ENCODE assay signal across 33 cellular contexts in the genomic region with DNA sequence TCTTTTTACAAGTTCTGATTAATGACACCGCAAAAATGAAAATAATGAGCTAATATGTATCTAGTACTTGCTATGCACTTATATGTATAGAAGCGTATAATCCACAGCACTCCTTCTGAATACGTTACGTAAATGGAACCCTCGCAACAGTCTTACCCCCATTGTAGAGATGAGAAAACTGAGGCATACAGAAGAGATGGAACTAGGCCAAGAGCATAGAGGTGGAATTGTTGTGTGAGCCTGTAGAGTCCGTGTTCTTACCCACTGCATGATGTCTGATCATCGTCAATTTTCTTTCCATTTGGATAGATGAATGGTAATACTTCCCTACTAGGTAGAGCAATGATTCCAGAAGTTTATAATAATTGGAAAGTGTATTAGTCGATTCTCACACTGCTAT.
DNase-seq lines count a peak whose midpoint lies in the region; ATAC-seq, FAIRE-seq and TF ChIP-seq lines count a peak whose summit lies in the region.
"Had no signal": no experiment of that assay in that cellular context is flagged by ENCODE, and none has a peak within 500 bp of the region (broad histone marks: within the 10 kb centered on the region; RNA-seq: fewer than 3 reads in every experiment).

No MANE protein-coding gene starts in this region.

- H4K20me1 ChIP-seq in HepG2 (ENCODE audit: insufficient read depth, low read length) (no peaks in the 10 kb centered on the region), K562 (replicated peaks; ENCODE audit: control insufficient read depth, insufficient read depth, low read length) (no peaks in the 10 kb centered on the region), H1 (replicated peaks in 1 of 2; ENCODE audit: control insufficient read depth in 1 of 2, insufficient read depth in 2 of 2, low read length in 2 of 2) (no peaks in the 10 kb centered on the region)
- H4K20me1 ChIP-seq: BLaER1; BLaER1 treated with 17β-estradiol and CSF1 and Interleukin-3, amounts not matched to agents 10 nM and 100 nM had no signal

- H3K9me3 ChIP-seq in HepG2 (ENCODE audit: low read length) (no peaks in the 10 kb centered on the region), right lobe of liver (no peaks in the 10 kb centered on the region), K562 (replicated peaks; ENCODE audit: control insufficient read depth, insufficient read depth, low read depth, low read length) (no peaks in the 10 kb centered on the region), H1 (ENCODE audit: insufficient read depth in 2 of 2, low read depth in 1 of 2, low read length in 1 of 2) (no peaks in the 10 kb centered on the region), transverse colon (no peaks in the 10 kb centered on the region)
- H3K9me3 ChIP-seq: A549; BE2C; BLaER1; BLaER1 treated with 17β-estradiol and CSF1 and Interleukin-3, amounts not matched to agents 10 nM and 100 nM; Caco-2 had no signal

- H3K4ac ChIP-seq in H1 (replicated peaks; ENCODE audit: insufficient read length, low read depth, low read length) = no peak overlapping the region

- no peak overlapping the region for H3K14ac ChIP-seq in H1 (ENCODE audit: insufficient read length)

- no peaks in the 10 kb centered on the region for H3K23me2 ChIP-seq in H1 (ENCODE audit: low read depth, low read length)

- FAIRE-seq in HepG2 (lab: Jason Lieb, UNC) (no peak), K562 (lab: Jason Lieb, UNC) (no peak), H1 (lab: Jason Lieb, UNC) (no peak)
- FAIRE-seq: A204.1, A549, D721Med had no signal

- H2BK12ac ChIP-seq in H1 (ENCODE audit: low read depth, low read length) = no peak overlapping the region

- H3K79me2 ChIP-seq in HepG2 (ENCODE audit: insufficient read depth, low read length) = no peaks in the 10 kb centered on the region
- no peaks in the 10 kb centered on the region for H3K79me2 ChIP-seq in K562 (ENCODE audit: control insufficient read depth, insufficient read depth, low read length)
- no peaks in the 10 kb centered on the region for H3K79me2 ChIP-seq in H1 (ENCODE audit: control insufficient read depth in 1 of 2, insufficient read depth in 2 of 2, low read length in 2 of 2)

- no peaks in the 10 kb centered on the region for H3K9me1 ChIP-seq in K562 (ENCODE audit: control insufficient read depth, insufficient read depth, low read length)

- no peak overlapping the region for H4K5ac ChIP-seq in H1 (ENCODE audit: insufficient read length, low read depth, low read length)

- no peak overlapping the region for H2BK15ac ChIP-seq in H1 (ENCODE audit: low read length)

- H4K91ac ChIP-seq in H1 (replicated peaks; ENCODE audit: insufficient read length, low read length) = no peak overlapping the region

- no peak overlapping the region for H3K4me2 ChIP-seq in HepG2 (ENCODE audit: low read depth, low read length)
- H3K4me2 ChIP-seq in K562 (ENCODE audit: insufficient read depth, low read length) = no peak overlapping the region
- no peak overlapping the region for H3K4me2 ChIP-seq in H1 (ENCODE audit: insufficient read depth in 1 of 2, low read depth in 2 of 2, low read length in 2 of 2)
- H3K4me2 ChIP-seq: A549; BLaER1; BLaER1 treated with 17β-estradiol and CSF1 and Interleukin-3, amounts not matched to agents 10 nM and 100 nM had no signal

- H4K8ac ChIP-seq in H1 (ENCODE audit: extremely low read depth, insufficient read depth, low read length) = no peak overlapping the region

- no peak for TF ChIP-seq POLR2A in HepG2 (IDR thresholded peaks at IDR 0.05; ENCODE audit: insufficient read depth in 1 of 2, low read depth in 2 of 2, low read length in 2 of 2)
- no peak for TF ChIP-seq POLR2A in right lobe of liver (IDR thresholded peaks at IDR 0.05)
- TF ChIP-seq POLR2A in K562 (conservative IDR thresholded peaks at IDR 0.05) = no peak
- no peak for TF ChIP-seq POLR2A in H1 (IDR thresholded peaks at IDR 0.05; ENCODE audit: control extremely low read depth in 1 of 2, low read depth in 2 of 2, low read length in 2 of 2)
- TF ChIP-seq POLR2A in transverse colon (IDR thresholded peaks at IDR 0.05) = no peak

- TF ChIP-seq CTCF in HepG2 (CRISPR knock-in tag; IDR thresholded peaks at IDR 0.05) (no peak), right lobe of liver (IDR thresholded peaks at IDR 0.05) (no peak), K562 (IDR thresholded peaks at IDR 0.05 in 2 of 3, conservative IDR thresholded peaks at IDR 0.05 in 1 of 3; ENCODE audit: insufficient read depth in 2 of 3, low read depth in 1 of 3, low read length in 3 of 3) (no peak), H1 (IDR thresholded peaks at IDR 0.05; ENCODE audit: control extremely low read depth in 1 of 3, insufficient read depth in 1 of 3, low read depth in 1 of 3, low read length in 3 of 3) (no peak), transverse colon (IDR thresholded peaks at IDR 0.05) (no peak)

- no peak overlapping the region for H2AFZ ChIP-seq in HepG2 (ENCODE audit: low read length)
- no peak overlapping the region for H2AFZ ChIP-seq in K562 (ENCODE audit: low read depth, low read length)
- H2AFZ ChIP-seq in H1 (ENCODE audit: low read length) = no peak overlapping the region

- H3K9ac ChIP-seq in HepG2 (ENCODE audit: insufficient read depth, low read depth, low read length) = no peak overlapping the region
- H3K9ac ChIP-seq in K562 (ENCODE audit: insufficient read depth in 1 of 2, low read depth in 2 of 2, low read length in 2 of 2) = no peak overlapping the region
- H3K9ac ChIP-seq in H1 (replicated peaks in 1 of 4; ENCODE audit: extremely low read depth in 1 of 4, low read depth in 3 of 4, low read length in 3 of 4) = no peak overlapping the region
- H3K9ac ChIP-seq: BLaER1; BLaER1 treated with 17β-estradiol and CSF1 and Interleukin-3, amounts not matched to agents 10 nM and 100 nM had no signal

- no peaks in the 10 kb centered on the region for H3K79me1 ChIP-seq in H1 (ENCODE audit: low read depth, low read length)

- CTCF ChIA-PET in HepG2 (lab: Yijun Ruan, JAX; ENCODE audit: low intra/inter-chr PET ratio, low total read pairs) = no interaction called here
- CTCF ChIA-PET in K562 (lab: Yijun Ruan, JAX; ENCODE audit: low intra/inter-chr PET ratio) = no interaction called here
- CTCF ChIA-PET in H1 (lab: Charles Lee; ENCODE audit: partially characterized antibody) = no interaction called here

- DNase-seq in HepG2 (ENCODE audit: low spot score) (no peak), right lobe of liver (no peak), K562 (ENCODE audit: extremely low read depth in 1 of 4, low spot score in 3 of 4) (no peak), H1 (ENCODE audit: low read depth in 1 of 2, low spot score in 2 of 2) (no peak), NCI-H128 (lab: John Stamatoyannopoulos, UW; ENCODE audit: unreplicated experiment) (no peak), transverse colon (no peak)
- DNase-seq: 8988T; ACHN; AML-193; BE2C; C1 segment of cervical spinal cord; Caco-2; Calu3; CD4-positive, alpha-beta memory T cell; CD4-positive, alpha-beta T cell; CD4-positive, CD25-positive, alpha-beta regulatory T cell; CD8-positive, alpha-beta memory T cell; CD8-positive, alpha-beta T cell; COR-L47; DMS 273 treated with DMSO at 0.1 percent for 48 hours; DMS153; DMS53; DMS79; DMS79 treated with DMSO at 0.1 percent for 48 hours; DND-41; EL had no signal

- H2BK20ac ChIP-seq in H1 (ENCODE audit: low read length) = no peak overlapping the region

- H3K27ac ChIP-seq in HepG2 (ENCODE audit: extremely low read length, insufficient read depth, low read length) = no peak overlapping the region
- no peak overlapping the region for H3K27ac ChIP-seq in right lobe of liver
- no peak overlapping the region for H3K27ac ChIP-seq in K562 (ENCODE audit: extremely low read depth, low read depth, low read length)
- H3K27ac ChIP-seq in H1 (ENCODE audit: low read depth, low read length) = no peak overlapping the region
- no peak overlapping the region for H3K27ac ChIP-seq in transverse colon
- H3K27ac ChIP-seq: 22Rv1; A549; BLaER1; BLaER1 treated with 17β-estradiol and CSF1 and Interleukin-3, amounts not matched to agents 10 nM and 100 nM; C4-2B had no signal

- no peak overlapping the region for H3K23ac ChIP-seq in H1 (ENCODE audit: insufficient read length)

- 92% methylated on average over 8 of the region's 8 CpGs for WGBS in HepG2 (ENCODE audit: low lambda C conversion rate)
- 94% methylated on average over 8 of the region's 8 CpGs for WGBS in right lobe of liver (ENCODE audit: insufficient coverage, low coverage, low lambda C conversion rate, missing lambda C conversion rate)
- WGBS in K562 (ENCODE audit: insufficient coverage, low coverage, missing lambda C conversion rate) = 8% methylated on average over 8 of the region's 8 CpGs
- 94% methylated on average over 8 of the region's 8 CpGs; no CpG with 5 or more reads in 1 of the 2 experiments for WGBS in H1 (ENCODE audit: extremely low coverage in 1 of 2, insufficient coverage in 1 of 2, insufficient read length in 1 of 2, insufficient replicate concordance in 2 of 2, low coverage in 1 of 2, low lambda C conversion rate in 2 of 2, missing lambda C conversion rate in 1 of 2), 2 experiments
- 87 to 95% methylated on average over 7 to 8 of the region's 8 CpGs for WGBS in transverse colon (ENCODE audit: low coverage in 1 of 2), 2 donors

- no peaks in the 10 kb centered on the region for H3K27me3 ChIP-seq in HepG2 (ENCODE audit: control insufficient read depth in 1 of 2, insufficient read depth in 2 of 2, low read length in 2 of 2)
- H3K27me3 ChIP-seq in right lobe of liver = no peaks in the 10 kb centered on the region
- H3K27me3 ChIP-seq in K562 (ENCODE audit: control insufficient read depth in 2 of 2, insufficient read depth in 2 of 2, low read length in 2 of 2) = peaks cover 4 to 8% of the 10 kb centered on the region in 2 experiments; a peak in 4 of 5 replicates
- H3K27me3 ChIP-seq in H1 (replicated peaks in 1 of 4; ENCODE audit: control insufficient read depth in 3 of 4, extremely low read depth in 1 of 4, insufficient read depth in 3 of 4, low read length in 3 of 4) = no peaks in the 10 kb centered on the region
- H3K27me3 ChIP-seq in transverse colon = no peaks in the 10 kb centered on the region
- H3K27me3 ChIP-seq: BE2C; BLaER1; BLaER1 treated with 17β-estradiol and CSF1 and Interleukin-3, amounts not matched to agents 10 nM and 100 nM had no signal

- no peak overlapping the region for H3K18ac ChIP-seq in H1 (ENCODE audit: extremely low read depth, low read length)

- H3K4me3 ChIP-seq in HepG2 (replicated peaks in 1 of 3; ENCODE audit: insufficient read depth in 1 of 3, low read depth in 2 of 3, low read length in 3 of 3) = no peak overlapping the region
- no peak overlapping the region for H3K4me3 ChIP-seq in right lobe of liver
- H3K4me3 ChIP-seq in K562 = no peak overlapping the region
- no peak overlapping the region for H3K4me3 ChIP-seq in H1 (ENCODE audit: extremely low read depth in 1 of 4, insufficient read depth in 2 of 4, low read depth in 3 of 4, low read length in 4 of 4)
- no peak overlapping the region for H3K4me3 ChIP-seq in transverse colon
- H3K4me3 ChIP-seq: A549; BLaER1; BLaER1 treated with 17β-estradiol and CSF1 and Interleukin-3, amounts not matched to agents 10 nM and 100 nM had no signal

- peaks cover 14% of the 10 kb centered on the region for H3K4me1 ChIP-seq in HepG2 (ENCODE audit: insufficient read depth, low read length)
- peaks cover 0 to under 1% (median 0%) of the 10 kb centered on the region in 4 donors for H3K4me1 ChIP-seq in right lobe of liver
- H3K4me1 ChIP-seq in K562 (replicated peaks in 1 of 2; ENCODE audit: control insufficient read depth in 2 of 2, insufficient read depth in 2 of 2, low read length in 2 of 2) = no peaks in the 10 kb centered on the region
- H3K4me1 ChIP-seq in H1 (replicated peaks in 1 of 4; ENCODE audit: control insufficient read depth in 3 of 4, insufficient read depth in 4 of 4, low read length in 3 of 4) = no peaks in the 10 kb centered on the region
- peaks cover 0 to 4% (median 0%) of the 10 kb centered on the region in 4 donors for H3K4me1 ChIP-seq in transverse colon
- H3K4me1 ChIP-seq: A549; BE2C; BLaER1; BLaER1 treated with 17β-estradiol and CSF1 and Interleukin-3, amounts not matched to agents 10 nM and 100 nM had no signal

- POLR2A ChIA-PET in HepG2 (lab: Yijun Ruan, JAX) = no interaction called here
- POLR2A ChIA-PET in K562 (lab: Yijun Ruan, JAX) = no interaction called here
- POLR2A ChIA-PET in H1 (lab: Charles Lee; ENCODE audit: partially characterized antibody) = no interaction called here

- H3K36me3 ChIP-seq in HepG2 (replicated peaks in 1 of 2; ENCODE audit: control insufficient read depth in 1 of 2, insufficient read depth in 2 of 2, low read length in 2 of 2) (no peaks in the 10 kb centered on the region), right lobe of liver (no peaks in the 10 kb centered on the region), K562 (ENCODE audit: control insufficient read depth, insufficient read depth, low read length) (no peaks in the 10 kb centered on the region), H1 (ENCODE audit: control insufficient read depth in 2 of 4, insufficient read depth in 4 of 4, low read length in 3 of 4) (no peaks in the 10 kb centered on the region), transverse colon (no peaks in the 10 kb centered on the region)
- H3K36me3 ChIP-seq: BE2C; BLaER1; BLaER1 treated with 17β-estradiol and CSF1 and Interleukin-3, amounts not matched to agents 10 nM and 100 nM had no signal

- no peak overlapping the region for H2BK120ac ChIP-seq in H1 (replicated peaks; ENCODE audit: low read depth, low read length)

- TF ChIP-seq RAD21 in HepG2 (CRISPR knock-in tag; IDR thresholded peaks at IDR 0.05) = no peak
- TF ChIP-seq RAD21 in K562 (CRISPR knock-in tag; conservative IDR thresholded peaks at IDR 0.05 in 1 of 2, IDR thresholded peaks at IDR 0.05 in 1 of 2) = no peak
- TF ChIP-seq RAD21 in H1 (IDR thresholded peaks at IDR 0.05 in 1 of 2, conservative IDR thresholded peaks at IDR 0.05 in 1 of 2; ENCODE audit: low read depth in 2 of 2, low read length in 2 of 2) = no peak

- intact Hi-C loops in HepG2 (cut with micrococcal nuclease; ENCODE audit: unreplicated experiment) = no loop called here
- intact Hi-C loops in right lobe of liver (cut with DNase I) = no loop called here
- intact Hi-C loops in K562 (cut with micrococcal nuclease) = no loop called here
- intact Hi-C loops in transverse colon (cut with DNase I; ENCODE audit: low total_unique reads) = no loop called here

- no TSS peak for BruUV-seq in HepG2 (replicated peaks; lab: Mats Ljungman, UMichigan)
- no TSS peak for BruUV-seq in K562 (replicated peaks; lab: Mats Ljungman, UMichigan)

- in situ Hi-C loops in HepG2 (cut with HindIII; ENCODE audit: extremely low pct_ligation_motif_present, low pct_unique_long_range_greater_than_20kb) (no loop called here), K562 (cut with MboI) (no loop called here), transverse colon (cut with MboI; ENCODE audit: low pct_ligation_motif_present in 1 of 4, low pct_unique_long_range_greater_than_20kb in 1 of 4, low sequenced_read_pairs in 3 of 4) (no loop called here)

- ATAC-seq in HepG2 (no peak), right lobe of liver (no peak), K562 (no peak)
- ATAC-seq: A549; CD8-positive, alpha-beta T cell had no signal

- TF ChIP-seq EP300 in HepG2 (IDR thresholded peaks at IDR 0.05; ENCODE audit: low read depth in 2 of 2, low read length in 2 of 2) (no peak), HepG2 (CRISPR knock-in tag; IDR thresholded peaks at IDR 0.05; ENCODE audit: borderline replicate concordance) (no peak), K562 (IDR thresholded peaks at IDR 0.05; ENCODE audit: low read length) (no peak), H1 (IDR thresholded peaks at IDR 0.05; ENCODE audit: borderline replicate concordance in 1 of 2, low read depth in 2 of 2, low read length in 2 of 2) (no peak), transverse colon (IDR thresholded peaks at IDR 0.05; ENCODE audit: low read depth) (no peak)

- no peak overlapping the region for H2BK5ac ChIP-seq in H1 (ENCODE audit: low read depth, low read length)

- no peak overlapping the region for H2AK5ac ChIP-seq in H1 (ENCODE audit: low read depth, low read length)

- H3K56ac ChIP-seq in H1 (replicated peaks; ENCODE audit: insufficient read length, low read depth, low read length) = no peak overlapping the region
